In the genomic region with DNA sequence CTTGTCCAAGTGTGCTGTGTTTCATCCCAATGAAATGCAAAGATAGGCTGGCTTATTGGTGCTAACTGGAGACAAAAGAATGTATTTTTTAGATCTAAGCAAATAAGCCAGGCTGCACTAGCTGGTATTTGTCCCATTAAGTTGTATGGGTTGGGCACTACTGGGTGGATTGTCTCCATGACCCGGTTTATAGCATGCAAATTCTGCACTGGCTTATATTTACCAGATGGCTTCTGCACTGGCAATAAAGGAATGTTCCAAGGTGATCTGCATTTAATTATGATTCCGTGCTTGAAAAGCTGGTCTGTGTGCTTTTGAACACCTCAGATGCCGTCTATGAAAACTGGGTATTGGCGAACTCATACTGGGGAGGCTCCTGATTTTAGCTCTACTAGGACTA, we compare ENCODE assay signal across 15 cellular contexts.
DNase-seq lines count a peak whose midpoint lies in the region; ATAC-seq and TF ChIP-seq lines count a peak whose summit lies in the region.
"Had no signal": no experiment of that assay in that cellular context is flagged by ENCODE, and none has a peak within 500 bp of the region (broad histone marks: within the 10 kb centered on the region; RNA-seq: fewer than 3 reads in every experiment).

No MANE protein-coding gene starts in this region.

- H3K27me3 ChIP-seq in esophagus (ENCODE audit: control insufficient read depth in 1 of 2, insufficient read depth in 2 of 2, low read length in 2 of 2) (no peaks in the 10 kb centered on the region), SJCRH30 (no peaks in the 10 kb centered on the region)
- H3K27me3 ChIP-seq: BLaER1 had no signal

- DNase-seq in NCI-H526 (lab: John Stamatoyannopoulos, UW) = peak; percentile 96 to 98
- peak in 1 of 3 donors; percentile 45 for DNase-seq in mucosa of descending colon
- no peak for DNase-seq in NCI-H446 treated with DMSO at 0.1 percent for 48 hours (lab: John Stamatoyannopoulos, UW)
- no peak for DNase-seq in SJCRH30
- no peak for DNase-seq in NAMALWA (ENCODE audit: low spot score)
- no peak for DNase-seq in anterior cingulate cortex (lab: John Stamatoyannopoulos, UW)
- DNase-seq: 8988T; CD4-positive, alpha-beta memory T cell; DMS153; DMS79; GDM1; GM23248 had no signal

- WGBS in esophagus, 2 donors = 70 to 73% methylated on average over 4 of the region's 4 CpGs

- H3K36me3 ChIP-seq in esophagus (ENCODE audit: control insufficient read depth in 2 of 2, insufficient read depth in 2 of 2, low read length in 1 of 2) = no peaks in the 10 kb centered on the region
- no peaks in the 10 kb centered on the region for H3K36me3 ChIP-seq in mucosa of descending colon (ENCODE audit: low read depth)
- no peaks in the 10 kb centered on the region for H3K36me3 ChIP-seq in SJCRH30
- H3K36me3 ChIP-seq: HAP-1 had no signal

- H3K27ac ChIP-seq in esophagus (ENCODE audit: low read depth in 2 of 2, low read length in 1 of 2) = peak overlapping the region; percentile 85 to 91
- no peak overlapping the region for H3K27ac ChIP-seq in SJCRH30
- H3K27ac ChIP-seq: BLaER1, GM23248 had no signal

- H3K4me3 ChIP-seq in esophagus (ENCODE audit: low read depth in 1 of 2, low read length in 2 of 2) (no peak overlapping the region), mucosa of descending colon (no peak overlapping the region), SJCRH30 (no peak overlapping the region)
- H3K4me3 ChIP-seq: BLaER1, GM23248, HAP-1 had no signal

- intact Hi-C loops in mucosa of descending colon (cut with DNase I, micrococcal nuclease) = no loop called here

- TF ChIP-seq CTCF in mucosa of descending colon (IDR thresholded peaks at IDR 0.05) = no peak

- H3K4me1 ChIP-seq in esophagus (ENCODE audit: control insufficient read depth in 2 of 2, insufficient read depth in 2 of 2, low read length in 1 of 2) (peaks cover 0 to 13% of the 10 kb centered on the region in 2 donors), mucosa of descending colon (ENCODE audit: low read depth) (no peaks in the 10 kb centered on the region), SJCRH30 (no peaks in the 10 kb centered on the region)
- H3K4me1 ChIP-seq: BLaER1, HAP-1 had no signal

- ATAC-seq in mucosa of descending colon = peak; percentile 88

- H3K9me3 ChIP-seq in esophagus (ENCODE audit: control insufficient read depth in 2 of 2, insufficient read depth in 1 of 2, low read depth in 1 of 2, low read length in 1 of 2) (peaks cover 3 to 11% of the 10 kb centered on the region in 2 donors), mucosa of descending colon (peaks cover 31% of the 10 kb centered on the region), SJCRH30 (replicated peaks) (peaks cover 10% of the 10 kb centered on the region)
- H3K9me3 ChIP-seq: HAP-1 had no signal

Comparison
In these comparisons a context has a peak if more than half of its experiments do, and no peak if none do; other contexts are left out.
1. DNase-seq: peak in NCI-H526 (2 of 2); none in NCI-H446 treated with DMSO at 0.1 percent for 48 hours (single experiment), SJCRH30 (0 of 2), NAMALWA (single experiment) and anterior cingulate cortex (0 of 58).